In genomic region chr3:102936511-102936910, GRCh38 we compare ENCODE assay signal across 32 cellular contexts.
"Had no signal": no experiment of that assay in that cellular context is flagged by ENCODE, and none has a peak within 500 bp of the region (broad histone marks: within the 10 kb centered on the region; RNA-seq: fewer than 3 reads in every experiment).

No MANE protein-coding gene starts in this region.

- ATAC-seq: activated naive CD8-positive, alpha-beta T cell treated with anti-CD3 and anti-CD28 coated beads, Interleukin-2, amount 50 U/mL, for 24 hours; activated T-helper 17 cell treated with anti-CD3 and anti-CD28 coated beads, Interleukin-2, amount 50 U/mL, for 72 hours; effector memory CD8-positive, alpha-beta T cell; gastroesophageal sphincter; left colon; stimulated activated naive B cell treated with anti-CD40 and anti-IgM and Interleukin-4, amounts not matched to agents 10 μg/mL and 1 μg/mL and 100 μg/mL, for 72 hours; WTC11 had no signal

- DNase-seq: activated CD4-positive, alpha-beta memory T cell treated with anti-CD3 and anti-CD28 coated beads, Interleukin-2, amount 10 ng/mL, durations not matched to agents 7 days and 5 days; activated CD4-positive, alpha-beta T cell treated with anti-CD3 and anti-CD28 coated beads for 1 hour; activated CD4-positive, alpha-beta T cell treated with anti-CD3 and anti-CD28 coated beads, Interleukin-2, amount 10 ng/mL, durations not matched to agents 7 days and 5 days; activated CD8-positive, alpha-beta memory T cell treated with anti-CD3 and anti-CD28 coated beads, Interleukin-2, amount 50 U/mL, for 48 hours; activated gamma-delta T cell treated with Interleukin-2 at 50 U/mL for 16 hours; activated naive CD4-positive, alpha-beta T cell treated with anti-CD3 and anti-CD28 coated beads, Interleukin-2, amount 50 U/mL, for 16 hours; activated naive CD8-positive, alpha-beta T cell treated with anti-CD3 and anti-CD28 coated beads, Interleukin-2, amount 50 U/mL, for 24 hours; activated T-cell treated with anti-CD3 and anti-CD28 coated beads, Interleukin-2, amount 50 U/mL, for 24 hours; caudate nucleus; cortex of kidney; effector memory CD8-positive, alpha-beta T cell; erythroblast; kidney; left colon; naive B cell; ovary; retina; sigmoid colon; stimulated activated CD4-positive, alpha-beta T cell treated with anti-CD3 and anti-CD28 coated beads, Interleukin-15, amount 100 ng/mL, for 24 hours; stimulated activated CD4-positive, alpha-beta T cell treated with anti-CD3 and anti-CD28 coated beads, Interleukin-2, amount 100 ng/mL, for 24 hours; stimulated activated naive B cell treated with anti-CD40 and anti-IgM and Interleukin-4, amounts not matched to agents 10 μg/mL and 1 μg/mL and 100 μg/mL, for 72 hours; stomach; T-helper 2 cell; thyroid gland; upper lobe of left lung had no signal

- H3K4me3 ChIP-seq: gastroesophageal sphincter, hepatocyte, ovary, sigmoid colon, stomach, thyroid gland, upper lobe of left lung, vagina had no signal

- H3K27ac ChIP-seq: gastroesophageal sphincter, hepatocyte, ovary, sigmoid colon, stomach, thyroid gland, upper lobe of left lung, vagina had no signal

- H3K36me3 ChIP-seq: gastroesophageal sphincter, ovary, sigmoid colon, stomach, thyroid gland, upper lobe of left lung, vagina had no signal

- H3K9me3 ChIP-seq: gastroesophageal sphincter, ovary, thyroid gland, upper lobe of left lung, vagina had no signal

- H3K36me3 Mint-ChIP-seq: mesothelial cell of epicardium; naive B cell; stimulated activated naive B cell treated with anti-CD40 and anti-IgM and Interleukin-4, amounts not matched to agents 10 μg/mL and 1 μg/mL and 100 μg/mL, for 72 hours had no signal

- H3K27ac Mint-ChIP-seq: activated CD4-positive, alpha-beta memory T cell treated with anti-CD3 and anti-CD28 coated beads, Interleukin-2, amount 10 ng/mL, durations not matched to agents 7 days and 5 days; activated CD4-positive, alpha-beta T cell treated with anti-CD3 and anti-CD28 coated beads, Interleukin-2, amount 10 ng/mL, durations not matched to agents 7 days and 5 days; activated naive CD8-positive, alpha-beta T cell treated with anti-CD3 and anti-CD28 coated beads, Interleukin-2, amount 50 U/mL, for 24 hours; activated T-cell treated with anti-CD3 and anti-CD28 coated beads, Interleukin-2, amount 50 U/mL, for 24 hours; activated T-helper 17 cell treated with anti-CD3 and anti-CD28 coated beads, Interleukin-2, amount 50 U/mL, for 72 hours; effector memory CD8-positive, alpha-beta T cell; mesothelial cell of epicardium; naive B cell; progenitor cell of endocrine pancreas; stimulated activated naive B cell treated with anti-CD40 and anti-IgM and Interleukin-4, amounts not matched to agents 10 μg/mL and 1 μg/mL and 100 μg/mL, for 72 hours; WTC11 had no signal

- H3K9me3 Mint-ChIP-seq: activated CD4-positive, alpha-beta memory T cell treated with anti-CD3 and anti-CD28 coated beads, Interleukin-2, amount 10 ng/mL, durations not matched to agents 7 days and 5 days had no signal
